Comparison of ENCODE assay signal across 8 cellular contexts in genomic region chr7:123748171-123748733, GRCh38. TPM values are rescaled to one million over a fixed set of nuclear protein-coding genes. Genes with fewer than 3 reads are reported as not detected.
A peak's percentile ranks its signal among the peaks of the same experiment; 100 is the strongest.
DNase-seq lines count a peak whose midpoint lies in the region; ATAC-seq and TF ChIP-seq lines count a peak whose summit lies in the region.

No MANE protein-coding gene starts in this region.

- intact Hi-C loops in naive thymus-derived CD4-positive, alpha-beta T cell (cut with micrococcal nuclease) = loop anchor here (2.0 to 5.0 kb wide), 4 partner anchors 29 to 1179 kb away; partner anchors contain the start of gene POT1 (in 1 of the 2)
- intact Hi-C loops in upper lobe of right lung (cut with DNase I) = no loop called here

- peaks cover 43% of the 10 kb centered on the region for H3K36me3 Mint-ChIP-seq in activated T-cell treated with anti-CD3 and anti-CD28 coated beads, Interleukin-2, amount 50 U/mL, for 24 hours (ENCODE audit: low read depth)
- peaks cover 0 to 11% (median 0%) of the 10 kb centered on the region in 5 donors for H3K36me3 Mint-ChIP-seq in naive thymus-derived CD4-positive, alpha-beta T cell

- DNase-seq in HAP-1 (ENCODE audit: low spot score in 2 of 2) (peak in 1 of 2 experiments; percentile 50), fibroblast of mammary gland (ENCODE audit: low read depth) (peak; percentile 30), upper lobe of right lung (peak; percentile 78), amniotic stem cell (lab: John Stamatoyannopoulos, UW) (no peak)
- DNase-seq in activated T-cell treated with anti-CD3 and anti-CD28 coated beads, Interleukin-2, amount 50 U/mL, for 24 hours = no peak
- peak in 5 of 9 donors; percentile 12 to 48 (median 23) for DNase-seq in naive thymus-derived CD4-positive, alpha-beta T cell

- H3K27ac Mint-ChIP-seq in activated T-cell treated with anti-CD3 and anti-CD28 coated beads, Interleukin-2, amount 50 U/mL, for 24 hours = peak overlapping the region; percentile 92
- H3K27ac Mint-ChIP-seq in naive thymus-derived CD4-positive, alpha-beta T cell = peak overlapping the region; percentile 83 to 97 (median 91)

- H3K9me3 ChIP-seq in HAP-1 (no peaks in the 10 kb centered on the region), Loucy (ENCODE audit: insufficient read depth, low read depth, low read length) (no peaks in the 10 kb centered on the region), upper lobe of right lung (no peaks in the 10 kb centered on the region)
- no peaks in the 10 kb centered on the region for H3K9me3 ChIP-seq in naive thymus-derived CD4-positive, alpha-beta T cell (ENCODE audit: control insufficient read depth in 2 of 3, low read length in 3 of 3)

- no peaks in the 10 kb centered on the region for H3F3A ChIP-seq in Loucy (ENCODE audit: low read depth)

- H3K36me3 ChIP-seq in HAP-1 (replicated peaks) (no peaks in the 10 kb centered on the region), Loucy (ENCODE audit: insufficient read depth, low read length) (no peaks in the 10 kb centered on the region), upper lobe of right lung (no peaks in the 10 kb centered on the region)
- H3K36me3 ChIP-seq in naive thymus-derived CD4-positive, alpha-beta T cell (ENCODE audit: control insufficient read depth in 2 of 3, insufficient read depth in 3 of 3, low read length in 3 of 3) = peaks cover 0 to 5% (median 0%) of the 10 kb centered on the region in 3 experiments

- H2AFZ ChIP-seq in Loucy (ENCODE audit: low read length) = peak overlapping the region; percentile 90

- H3K4me1 ChIP-seq in HAP-1 (peaks cover 51% of the 10 kb centered on the region), Loucy (ENCODE audit: insufficient read depth, low read length, poor library complexity, severe bottlenecking) (peaks cover 42% of the 10 kb centered on the region), upper lobe of right lung (peaks cover 44% of the 10 kb centered on the region)
- peaks cover 18 to 31% of the 10 kb centered on the region in 2 donors for H3K4me1 ChIP-seq in naive thymus-derived CD4-positive, alpha-beta T cell (ENCODE audit: control insufficient read depth in 2 of 2, insufficient read depth in 2 of 2, low read length in 2 of 2)

- H3K27me3 ChIP-seq in HAP-1 (ENCODE audit: low read depth) = no peaks in the 10 kb centered on the region
- H3K27me3 ChIP-seq in Loucy (ENCODE audit: insufficient read depth, low read length, poor library complexity, severe bottlenecking) = no peaks in the 10 kb centered on the region
- H3K27me3 ChIP-seq in naive thymus-derived CD4-positive, alpha-beta T cell (ENCODE audit: control insufficient read depth in 2 of 2, insufficient read depth in 2 of 2, low read length in 2 of 2) = no peaks in the 10 kb centered on the region
- H3K27me3 ChIP-seq in upper lobe of right lung = no peaks in the 10 kb centered on the region

- POLR2A ChIA-PET in naive thymus-derived CD4-positive, alpha-beta T cell (lab: Charles Lee) = interaction anchor here (0.7 to 1.8 kb wide), 6 partner anchors 9 to 190 kb away, joined by 3 to 17 read pairs (median 4); partner anchors contain the start of gene NDUFA5

- H3K27me3 Mint-ChIP-seq in activated T-cell treated with anti-CD3 and anti-CD28 coated beads, Interleukin-2, amount 50 U/mL, for 24 hours = no peaks in the 10 kb centered on the region
- H3K27me3 Mint-ChIP-seq in naive thymus-derived CD4-positive, alpha-beta T cell = peaks cover 0 to 9% (median 0%) of the 10 kb centered on the region in 5 donors

- H3K9ac ChIP-seq in Loucy (ENCODE audit: low read depth, low read length, poor library complexity, severe bottlenecking) = peak overlapping the region; percentile 88

- H3K9me2 ChIP-seq in Loucy (replicated peaks; ENCODE audit: low read depth, low read length) = no peaks in the 10 kb centered on the region

- peak overlapping the region; percentile 92 for H3K27ac ChIP-seq in naive thymus-derived CD4-positive, alpha-beta T cell (ENCODE audit: low read depth, low read length)
- peak overlapping the region; percentile 97 for H3K27ac ChIP-seq in upper lobe of right lung

- H3K4me1 Mint-ChIP-seq in activated T-cell treated with anti-CD3 and anti-CD28 coated beads, Interleukin-2, amount 50 U/mL, for 24 hours (ENCODE audit: low read depth) = peaks cover 64% of the 10 kb centered on the region
- H3K4me1 Mint-ChIP-seq in naive thymus-derived CD4-positive, alpha-beta T cell = peaks cover 50 to 80% (median 72%) of the 10 kb centered on the region in 7 donors

- peaks cover 48% of the 10 kb centered on the region for H4K20me1 ChIP-seq in Loucy (ENCODE audit: insufficient read depth, low read length, poor library complexity, severe bottlenecking)

- H3K4me3 ChIP-seq in GM12875 (ENCODE audit: low read depth, low read length) = peak overlapping the region; percentile 97
- H3K4me3 ChIP-seq in HAP-1 = peak overlapping the region; percentile 80
- peak overlapping the region; percentile 87 for H3K4me3 ChIP-seq in Loucy (ENCODE audit: low read length, poor library complexity, severe bottlenecking)
- peak overlapping the region; percentile 88 for H3K4me3 ChIP-seq in fibroblast of mammary gland (ENCODE audit: control insufficient read depth, low read depth, low read length)
- peak overlapping the region; percentile 86 for H3K4me3 ChIP-seq in naive thymus-derived CD4-positive, alpha-beta T cell (ENCODE audit: low read length)
- H3K4me3 ChIP-seq in upper lobe of right lung = peak overlapping the region; percentile 76

- H3K9me3 Mint-ChIP-seq in activated T-cell treated with anti-CD3 and anti-CD28 coated beads, Interleukin-2, amount 50 U/mL, for 24 hours = no peaks in the 10 kb centered on the region
- H3K9me3 Mint-ChIP-seq in naive thymus-derived CD4-positive, alpha-beta T cell = no peaks in the 10 kb centered on the region

- H3K4me3 Mint-ChIP-seq in activated T-cell treated with anti-CD3 and anti-CD28 coated beads, Interleukin-2, amount 50 U/mL, for 24 hours = peak overlapping the region; percentile 93
- peak overlapping the region; percentile 91 to 99 (median 94) for H3K4me3 Mint-ChIP-seq in naive thymus-derived CD4-positive, alpha-beta T cell

- in situ Hi-C loops in HAP-1 (cut with MboI; ENCODE audit: low sequenced_read_pairs) = no loop called here

- CTCF ChIA-PET in naive thymus-derived CD4-positive, alpha-beta T cell (lab: Charles Lee) = interaction anchor here (0.7 to 1.1 kb wide), 2 partner anchors 14 to 50 kb away, joined by 3 read pairs; no protein-coding TSS in a partner anchor

- peak; percentile 14 for ATAC-seq in naive thymus-derived CD4-positive, alpha-beta T cell
- peak; percentile 57 for ATAC-seq in upper lobe of right lung

- TF ChIP-seq CTCF in GM12875 (IDR thresholded peaks at IDR 0.05; ENCODE audit: borderline replicate concordance, insufficient read depth, low read depth, low read length) = 0 out of 2 replicates have a peak, but pooled peaks have one; percentile 3
- TF ChIP-seq CTCF in Loucy (conservative IDR thresholded peaks at IDR 0.05; ENCODE audit: low read length) = no peak
- no peak for TF ChIP-seq CTCF in fibroblast of mammary gland (conservative IDR thresholded peaks at IDR 0.05; ENCODE audit: control insufficient read depth, insufficient read depth, low read depth, low read length)
- TF ChIP-seq CTCF in upper lobe of right lung (IDR thresholded peaks at IDR 0.05) = no peak

- peak overlapping the region; percentile 84 for H3K4me2 ChIP-seq in Loucy (ENCODE audit: low read depth, low read length, poor library complexity, severe bottlenecking)

- peaks cover 54% of the 10 kb centered on the region for H3K79me2 ChIP-seq in Loucy (ENCODE audit: insufficient read depth, low read length)

RNA-seq across cellular contexts. Expression of gene WASL, which starts 0.6 kb away (rescaled TPM):
- 10 to 100 TPM in 3 of 5 experiments, 1 to 10 TPM in 2; 8.3 to 15.0 (median 10.1) TPM for total RNA-seq in naive thymus-derived CD4-positive, alpha-beta T cell
- polyA plus RNA-seq in naive thymus-derived CD4-positive, alpha-beta T cell = 1 to 10 TPM; 2.3 to 3.1 TPM
- total RNA-seq in upper lobe of right lung = 40.0 TPM

Comparison
In these comparisons a context has a peak if more than half of its experiments do, and no peak if none do; other contexts are left out.
1. DNase-seq: peak in fibroblast of mammary gland (single experiment), naive thymus-derived CD4-positive, alpha-beta T cell (5 of 9) and upper lobe of right lung (single experiment); none in activated T-cell treated with anti-CD3 and anti-CD28 coated beads, Interleukin-2, amount 50 U/mL, for 24 hours (single experiment) and amniotic stem cell (single experiment).
2. Peak in every context shown above with its lines, with median percentiles within 50 percentile points of each other: H3K4me3 ChIP-seq.